Comparison of ENCODE assay signal across 8 cellular contexts in genomic region chr10:28393956-28394568, GRCh38.
DNase-seq lines count a peak whose midpoint lies in the region; ATAC-seq lines count a peak whose summit lies in the region.

No MANE protein-coding gene starts in this region.

- no peaks in the 10 kb centered on the region for H3K36me3 Mint-ChIP-seq in memory B cell

- H3K27ac Mint-ChIP-seq in memory B cell: peak overlapping the region; percentile 4

- H3K9me3 Mint-ChIP-seq in memory B cell: peaks cover 3% of the 10 kb centered on the region

- H3K4me1 Mint-ChIP-seq in memory B cell: peaks cover 6% of the 10 kb centered on the region

- ATAC-seq in HG03060 (IDR thresholded peaks at IDR 0.05; ENCODE audit: low read depth, unreplicated experiment) (peak; percentile 67), memory B cell (ENCODE audit: low read depth) (peak; percentile 80)

- H3K27me3 Mint-ChIP-seq in memory B cell: peaks cover 3% of the 10 kb centered on the region

- H3K4me3 Mint-ChIP-seq in memory B cell: no peak overlapping the region

- peak; percentile 60 for DNase-seq in activated gamma-delta T cell treated with Interleukin-2 at 50 U/mL for 16 hours
- no peak for DNase-seq in activated gamma-delta T cell (lab: John Stamatoyannopoulos, UW)
- peak; percentile 9 for DNase-seq in NCI-H526 treated with DMSO at 0.1 percent for 48 hours (lab: John Stamatoyannopoulos, UW)
- peak; percentile 56 for DNase-seq in activated CD4-positive, alpha-beta T cell treated with anti-CD3 and anti-CD28 coated beads, Interleukin-2, amount 50 U/mL, for 4 hours
- DNase-seq in ecto neural progenitor cell (ENCODE audit: low spot score): peak; percentile 83
- peak; percentile 57 to 59 for DNase-seq in memory B cell (ENCODE audit: low spot score in 2 of 2)
- DNase-seq in stimulated activated CD8-positive, alpha-beta memory T cell treated with anti-CD3 and anti-CD28 coated beads, Interleukin-15, amount 100 ng/mL, for 48 hours (ENCODE audit: low read depth in 2 of 2): peak; percentile 23 to 29
